ENCODE assay signal across 18 cellular contexts in genomic region chr12:68631177-68631576, GRCh38. TPM values are rescaled to one million over a fixed set of nuclear protein-coding genes. Genes with fewer than 3 reads are reported as not detected.
A peak's percentile ranks its signal among the peaks of the same experiment; 100 is the strongest.
DNase-seq lines count a peak whose midpoint lies in the region; ATAC-seq and TF ChIP-seq lines count a peak whose summit lies in the region.
"Had no signal": no experiment of that assay in that cellular context is flagged by ENCODE, and none has a peak within 500 bp of the region (broad histone marks: within the 10 kb centered on the region; RNA-seq: fewer than 3 reads in every experiment).

No MANE protein-coding gene starts in this region.

- H3K4me2 ChIP-seq in OCI-LY1 (ENCODE audit: low read length) (peak overlapping the region; percentile 52), parathyroid adenoma (ENCODE audit: low read length) (peak overlapping the region; percentile 2)
- H3K4me2 ChIP-seq: PC-9 had no signal

- no peak for TF ChIP-seq CTCF in OCI-LY1 (IDR thresholded peaks at IDR 0.05; ENCODE audit: low read length)
- no peak for TF ChIP-seq CTCF in brain microvascular endothelial cell (IDR thresholded peaks at IDR 0.05; ENCODE audit: low read depth, low read length, missing control alignments)
- no peak for TF ChIP-seq CTCF in parathyroid adenoma (IDR thresholded peaks at IDR 0.05)

- peaks cover 88% of the 10 kb centered on the region for H3K4me1 Mint-ChIP-seq in activated T-cell treated with anti-CD3 and anti-CD28 coated beads, Interleukin-2, amount 50 U/mL, for 24 hours (ENCODE audit: low read depth)

- H2AFZ ChIP-seq in OCI-LY1 (ENCODE audit: low read length) (no peak overlapping the region), parathyroid adenoma (no peak overlapping the region)
- H2AFZ ChIP-seq: PC-9 had no signal

- H3K4me1 ChIP-seq in OCI-LY1 (ENCODE audit: insufficient read depth, low read length, severe bottlenecking) (peaks cover 76% of the 10 kb centered on the region), parathyroid adenoma (peaks cover 18% of the 10 kb centered on the region)
- H3K4me1 ChIP-seq: prostate gland had no signal

- no peaks in the 10 kb centered on the region for H4K20me1 ChIP-seq in OCI-LY1 (ENCODE audit: insufficient read depth, low read length)

- no peak overlapping the region for H3K4me3 Mint-ChIP-seq in activated T-cell treated with anti-CD3 and anti-CD28 coated beads, Interleukin-2, amount 50 U/mL, for 24 hours

- H3K36me3 ChIP-seq in OCI-LY1 (ENCODE audit: insufficient read depth, low read length) = peaks cover 35% of the 10 kb centered on the region
- H3K36me3 ChIP-seq in brain microvascular endothelial cell (replicated peaks) = peaks cover 9% of the 10 kb centered on the region
- no peaks in the 10 kb centered on the region for H3K36me3 ChIP-seq in parathyroid adenoma (ENCODE audit: control insufficient read depth, insufficient read depth, low read length)
- H3K36me3 ChIP-seq: prostate gland, upper lobe of right lung had no signal

- in situ Hi-C loops in brain microvascular endothelial cell (cut with HindIII; ENCODE audit: low pct_ligation_motif_present, low sequenced_read_pairs) = no loop called here

- no peaks in the 10 kb centered on the region for H3K27me3 Mint-ChIP-seq in activated T-cell treated with anti-CD3 and anti-CD28 coated beads, Interleukin-2, amount 50 U/mL, for 24 hours

- H3K27me3 ChIP-seq in OCI-LY1 (ENCODE audit: insufficient read depth, low read length) = no peaks in the 10 kb centered on the region
- H3K27me3 ChIP-seq in brain microvascular endothelial cell (replicated peaks) = no peaks in the 10 kb centered on the region
- H3K27me3 ChIP-seq in parathyroid adenoma (ENCODE audit: control insufficient read depth, insufficient read depth, low read length) = no peaks in the 10 kb centered on the region
- H3K27me3 ChIP-seq: esophagus squamous epithelium, upper lobe of right lung had no signal

- ATAC-seq in HG02763 (IDR thresholded peaks at IDR 0.05; ENCODE audit: unreplicated experiment) = no peak
- ATAC-seq: upper lobe of right lung had no signal

- H3K9ac ChIP-seq in OCI-LY1 (ENCODE audit: low read length) (no peak overlapping the region; the same call in 1 of the 2 replicates), parathyroid adenoma (no peak overlapping the region)

- H3K9me3 ChIP-seq in OCI-LY1 (ENCODE audit: low read length) (peaks cover 16% of the 10 kb centered on the region; the same call in 1 of the 2 replicates), parathyroid adenoma (ENCODE audit: control insufficient read depth, low read length) (peaks cover 4% of the 10 kb centered on the region)
- H3K9me3 ChIP-seq: prostate gland, upper lobe of right lung had no signal

- H3K79me2 ChIP-seq in OCI-LY1 (ENCODE audit: insufficient read depth, low read length) (peaks cover 97% of the 10 kb centered on the region), parathyroid adenoma (peaks cover 79% of the 10 kb centered on the region)

- peak overlapping the region; percentile 85 for H3K27ac ChIP-seq in OCI-LY1 (ENCODE audit: low read depth, low read length, poor library complexity, severe bottlenecking)
- peak overlapping the region; percentile 34 for H3K27ac ChIP-seq in brain microvascular endothelial cell
- no peak overlapping the region for H3K27ac ChIP-seq in parathyroid adenoma
- H3K27ac ChIP-seq: PC-9, prostate gland, upper lobe of right lung had no signal

- H3K4me3 ChIP-seq in OCI-LY1 (ENCODE audit: low read depth, low read length, poor library complexity, severe bottlenecking) (peak overlapping the region; percentile 3), brain microvascular endothelial cell (ENCODE audit: low read depth, low read length) (no peak overlapping the region), parathyroid adenoma (ENCODE audit: low read depth, low read length) (no peak overlapping the region)
- H3K4me3 ChIP-seq: esophagus squamous epithelium, PC-9, prostate gland, upper lobe of right lung had no signal

- H3F3A ChIP-seq in OCI-LY1 (ENCODE audit: insufficient read depth, low read length) = peaks cover 6% of the 10 kb centered on the region; the same call in 1 of the 2 replicates

- H3K27ac Mint-ChIP-seq in activated T-cell treated with anti-CD3 and anti-CD28 coated beads, Interleukin-2, amount 50 U/mL, for 24 hours = peak overlapping the region; percentile 70

- H3K9me3 Mint-ChIP-seq in activated T-cell treated with anti-CD3 and anti-CD28 coated beads, Interleukin-2, amount 50 U/mL, for 24 hours = peaks cover 15% of the 10 kb centered on the region

- no peaks in the 10 kb centered on the region for H3K9me2 ChIP-seq in OCI-LY1 (ENCODE audit: low read depth, low read length)

- DNase-seq in activated T-cell treated with anti-CD3 and anti-CD28 coated beads, Interleukin-2, amount 50 U/mL, for 24 hours = no peak
- DNase-seq in activated T-cell treated with anti-CD3 and anti-CD28 coated beads for 4 hours (no peak), brain microvascular endothelial cell (no peak), nucleus accumbens (lab: John Stamatoyannopoulos, UW) (no peak), SK-N-DZ (ENCODE audit: low spot score) (no peak)
- DNase-seq: activated CD4-positive, alpha-beta T cell treated with anti-CD3 and anti-CD28 coated beads, Interleukin-2, amount 50 U/mL, for 48 hours; amniotic stem cell; cortex of kidney; esophagus squamous epithelium; NCI-H1092 treated with DMSO at 0.1 percent for 48 hours; NCI-H446 treated with DMSO at 0.1 percent for 48 hours; PC-9; stimulated activated CD4-positive, alpha-beta T cell treated with anti-CD3 and anti-CD28 coated beads, Interleukin-15, amount 100 ng/mL, for 24 hours; upper lobe of right lung had no signal

- peaks cover 83% of the 10 kb centered on the region for H3K36me3 Mint-ChIP-seq in activated T-cell treated with anti-CD3 and anti-CD28 coated beads, Interleukin-2, amount 50 U/mL, for 24 hours (ENCODE audit: low read depth)

RNA-seq across cellular contexts. Expression of gene RAP1B, which starts 20.5 kb away (rescaled TPM):
- polyA plus RNA-seq in SK-N-DZ (2014; cell fraction: cytosol; rRNA removed) = 102 and 109 TPM in 2 replicates
- 60.3 and 69.9 TPM in 2 replicates for polyA plus RNA-seq in SK-N-DZ (2014; cell fraction: nucleus; rRNA removed)

RNA-seq across cellular contexts. Expression of gene NUP107, which starts 55.6 kb away (rescaled TPM):
- polyA plus RNA-seq in SK-N-DZ (2014; cell fraction: cytosol; rRNA removed) = 114 and 180 TPM in 2 replicates
- polyA plus RNA-seq in SK-N-DZ (2014; cell fraction: nucleus; rRNA removed) = 164 and 168 TPM in 2 replicates
